ENCODE assay signal across 8 cellular contexts in genomic region chr22:29245626-29246385, GRCh38. TPM values are rescaled to one million over a fixed set of nuclear protein-coding genes. Genes with fewer than 3 reads are reported as not detected.
DNase-seq lines count a peak whose midpoint lies in the region; ATAC-seq and TF ChIP-seq lines count a peak whose summit lies in the region.

No MANE protein-coding gene starts in this region.

- 42 to 44% (median 44%) methylated on average over 11 of the region's 11 CpGs for WGBS in ovary, 3 donors

- H3K36me3 ChIP-seq in ovary = no peaks in the 10 kb centered on the region

- H3K4me3 ChIP-seq in fibroblast of villous mesenchyme (ENCODE audit: low read depth, low read length) = no peak overlapping the region
- no peak overlapping the region for H3K4me3 ChIP-seq in ovary

- H3K4me1 Mint-ChIP-seq in activated T-helper 17 cell treated with anti-CD3 and anti-CD28 coated beads, Interleukin-2, amount 50 U/mL, for 72 hours = no peaks in the 10 kb centered on the region
- peaks cover 5% of the 10 kb centered on the region for H3K4me1 Mint-ChIP-seq in type B pancreatic cell (ENCODE audit: unreplicated experiment)

- intact Hi-C loops in ovary (cut with DNase I) = loop anchor here in 2 of 4 donors (10.0 kb wide), 3 partner anchors 91 to 391 kb away; no protein-coding TSS in a partner anchor

- H3K27ac Mint-ChIP-seq in activated T-helper 17 cell treated with anti-CD3 and anti-CD28 coated beads, Interleukin-2, amount 50 U/mL, for 72 hours = no peak overlapping the region
- peak overlapping the region; percentile 31 for H3K27ac Mint-ChIP-seq in type B pancreatic cell

- H3K4me1 ChIP-seq in ovary (ENCODE audit: insufficient read depth) = peaks cover 1% of the 10 kb centered on the region

- no peak overlapping the region for H3K4me3 Mint-ChIP-seq in activated T-helper 17 cell treated with anti-CD3 and anti-CD28 coated beads, Interleukin-2, amount 50 U/mL, for 72 hours
- H3K4me3 Mint-ChIP-seq in type B pancreatic cell = no peak overlapping the region

- no peak for TF ChIP-seq POLR2A in ovary (IDR thresholded peaks at IDR 0.05)

- no peak for TF ChIP-seq EP300 in ovary (IDR thresholded peaks at IDR 0.05)

- H3K9me3 ChIP-seq in ovary = no peaks in the 10 kb centered on the region

- peak; percentile 90 for ATAC-seq in activated T-helper 17 cell treated with anti-CD3 and anti-CD28 coated beads, Interleukin-2, amount 50 U/mL, for 72 hours (replicated peaks)
- no peak for ATAC-seq in GM18519 (IDR thresholded peaks at IDR 0.05; ENCODE audit: low FRiP score, unreplicated experiment)

- H3K27ac ChIP-seq in ovary = no peak overlapping the region

- no peaks in the 10 kb centered on the region for H3K27me3 ChIP-seq in ovary

- DNase-seq in ELF-1 (ENCODE audit: low read depth, low spot score) = peak; percentile 81
- DNase-seq in HT-29 (ENCODE audit: low spot score) = peak; percentile 78
- peak; percentile 50 for DNase-seq in RKO (ENCODE audit: low spot score)
- DNase-seq in fibroblast of villous mesenchyme (ENCODE audit: low read depth) = peak; percentile 65
- DNase-seq in ovary = peak; percentile 61 to 82 (median 80)
- peak; percentile 81 for DNase-seq in type B pancreatic cell (ENCODE audit: extremely low spot score, unreplicated experiment)

- no peaks in the 10 kb centered on the region for H3K36me3 Mint-ChIP-seq in activated T-helper 17 cell treated with anti-CD3 and anti-CD28 coated beads, Interleukin-2, amount 50 U/mL, for 72 hours (ENCODE audit: low read depth)
- peaks cover 12% of the 10 kb centered on the region for H3K36me3 Mint-ChIP-seq in type B pancreatic cell

- H3K27me3 Mint-ChIP-seq in activated T-helper 17 cell treated with anti-CD3 and anti-CD28 coated beads, Interleukin-2, amount 50 U/mL, for 72 hours = peaks cover 12% of the 10 kb centered on the region
- no peaks in the 10 kb centered on the region for H3K27me3 Mint-ChIP-seq in type B pancreatic cell

- TF ChIP-seq CTCF in fibroblast of villous mesenchyme (IDR thresholded peaks at IDR 0.05; ENCODE audit: insufficient read depth, low read depth, low read length) (peak; percentile 98), ovary (IDR thresholded peaks at IDR 0.05) (peak; percentile 93 to 96 (median 94)), type B pancreatic cell (conservative IDR thresholded peaks at IDR 0.05) (peak; percentile 96)

- H3K9me3 Mint-ChIP-seq in activated T-helper 17 cell treated with anti-CD3 and anti-CD28 coated beads, Interleukin-2, amount 50 U/mL, for 72 hours = peaks cover 6% of the 10 kb centered on the region
- peaks cover 6% of the 10 kb centered on the region for H3K9me3 Mint-ChIP-seq in type B pancreatic cell

RNA-seq across cellular contexts. Expression of gene RHBDD3, which starts 22.0 kb away (rescaled TPM):
- total RNA-seq in HT-29 (2014; rRNA removed; shearing (Covaris generic)) = 60.8 and 72.4 TPM in 2 replicates
- 10 to 100 TPM; 19.2 to 36.8 TPM for total RNA-seq in activated T-helper 17 cell treated with anti-CD3 and anti-CD28 coated beads, Interleukin-2, amount 50 U/mL, for 72 hours
- 22.9 and 24.5 TPM in 2 replicates for total RNA-seq in fibroblast of villous mesenchyme
- total RNA-seq in ovary = 10 to 100 TPM; 16.9 to 26.8 (median 19.4) TPM
- polyA plus RNA-seq in ovary = 10 to 100 TPM in 1 of 2 donors, 1 to 10 TPM in 1; 4.2 to 22.5 TPM
- 33.9 and 59.2 TPM in 2 replicates for total RNA-seq in type B pancreatic cell (ENCODE audit: low replicate concordance)

RNA-seq across cellular contexts. Expression of gene EWSR1, which starts 22.3 kb away (rescaled TPM):
- 372 TPM in 2 replicates for total RNA-seq in HT-29 (2014; rRNA removed; shearing (Covaris generic))
- 100 to 1,000 TPM; 231 to 319 TPM for total RNA-seq in activated T-helper 17 cell treated with anti-CD3 and anti-CD28 coated beads, Interleukin-2, amount 50 U/mL, for 72 hours
- total RNA-seq in fibroblast of villous mesenchyme = 159 and 207 TPM in 2 replicates
- total RNA-seq in ovary = 100 to 1,000 TPM; 127 to 191 (median 170) TPM
- polyA plus RNA-seq in ovary = 100 to 1,000 TPM; 136 to 175 TPM
- total RNA-seq in type B pancreatic cell (ENCODE audit: low replicate concordance) = 244 and 347 TPM in 2 replicates

RNA-seq across cellular contexts. Expression of gene EMID1, which starts 40.1 kb away (rescaled TPM):
- total RNA-seq in HT-29 (2014; rRNA removed; shearing (Covaris generic)) = 1.5 TPM in 1 of 2 replicates, not detected in the other
- total RNA-seq in activated T-helper 17 cell treated with anti-CD3 and anti-CD28 coated beads, Interleukin-2, amount 50 U/mL, for 72 hours = not detected
- total RNA-seq in fibroblast of villous mesenchyme (under 0.01 and 0.32 TPM in 2 replicates), ovary (10 to 100 TPM in 1 of 7 donors, 1 to 10 TPM in 6; 6.7 to 10.8 (median 8.6) TPM), type B pancreatic cell (ENCODE audit: low replicate concordance) (4.2 and 11.4 TPM in 2 replicates)
- polyA plus RNA-seq in ovary = 10 to 100 TPM in 1 of 2 donors, 1 to 10 TPM in 1; 2.6 to 11.2 TPM
